17 cellular contexts compared by ENCODE assay signal in the genomic region with DNA sequence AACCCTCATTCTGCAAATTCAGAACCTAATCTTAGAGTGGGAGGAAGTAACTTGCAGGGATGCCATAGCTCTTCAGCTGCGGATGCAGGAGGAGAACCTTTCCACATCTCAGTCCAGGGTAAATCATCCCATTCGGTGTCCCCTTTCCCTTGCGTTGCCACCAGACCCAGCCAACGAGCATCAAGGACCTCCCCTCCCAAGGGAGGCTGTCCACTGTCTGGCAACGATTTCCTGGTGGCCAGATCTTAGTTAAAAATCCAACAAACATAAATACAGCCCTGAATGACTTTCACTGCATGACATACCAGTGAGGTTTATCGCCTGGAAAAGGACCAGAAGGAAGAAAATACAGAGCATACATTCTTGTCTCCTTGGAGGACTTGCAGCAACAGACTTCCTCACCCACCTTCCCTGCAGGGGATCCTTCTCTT.
DNase-seq lines count a peak whose midpoint lies in the region; ATAC-seq and TF ChIP-seq lines count a peak whose summit lies in the region.
"Had no signal": no experiment of that assay in that cellular context is flagged by ENCODE, and none has a peak within 500 bp of the region (broad histone marks: within the 10 kb centered on the region; RNA-seq: fewer than 3 reads in every experiment).

No MANE protein-coding gene starts in this region.

- no peak for ATAC-seq in sciatic nerve
- no peak for ATAC-seq in activated T-cell treated with anti-CD3 and anti-CD28 coated beads, Interleukin-2, amount 50 U/mL, for 4 hours
- ATAC-seq: stimulated activated naive B cell treated with anti-CD40 and anti-IgM and Interleukin-4, amounts not matched to agents 10 μg/mL and 1 μg/mL and 100 μg/mL, for 72 hours had no signal

- intact Hi-C loops in sciatic nerve (cut with DNase I): no loop called here

- no peaks in the 10 kb centered on the region for H3K9me3 Mint-ChIP-seq in activated T-cell treated with anti-CD3 and anti-CD28 coated beads, Interleukin-2, amount 50 U/mL, for 4 hours
- H3K9me3 Mint-ChIP-seq: neural crest cell; stimulated activated naive B cell treated with anti-CD40 and anti-IgM and Interleukin-4, amounts not matched to agents 10 μg/mL and 1 μg/mL and 100 μg/mL, for 72 hours had no signal

- no peaks in the 10 kb centered on the region for H3K27me3 Mint-ChIP-seq in activated T-cell treated with anti-CD3 and anti-CD28 coated beads, Interleukin-2, amount 50 U/mL, for 4 hours (ENCODE audit: low read depth)
- H3K27me3 Mint-ChIP-seq: stimulated activated naive B cell treated with anti-CD40 and anti-IgM and Interleukin-4, amounts not matched to agents 10 μg/mL and 1 μg/mL and 100 μg/mL, for 72 hours had no signal

- no peaks in the 10 kb centered on the region for H3K4me1 Mint-ChIP-seq in activated T-cell treated with anti-CD3 and anti-CD28 coated beads, Interleukin-2, amount 50 U/mL, for 4 hours (ENCODE audit: low read depth)
- H3K4me1 Mint-ChIP-seq: stimulated activated naive B cell treated with anti-CD40 and anti-IgM and Interleukin-4, amounts not matched to agents 10 μg/mL and 1 μg/mL and 100 μg/mL, for 72 hours had no signal

- H3K4me3 ChIP-seq in foreskin fibroblast (ENCODE audit: low read depth in 1 of 2, low read length in 2 of 2): no peak overlapping the region
- H3K4me3 ChIP-seq: lung, skin epidermis, uterus had no signal

- no peak overlapping the region for H3K4me3 Mint-ChIP-seq in activated T-cell treated with anti-CD3 and anti-CD28 coated beads, Interleukin-2, amount 50 U/mL, for 4 hours
- H3K4me3 Mint-ChIP-seq: neural crest cell; stimulated activated naive B cell treated with anti-CD40 and anti-IgM and Interleukin-4, amounts not matched to agents 10 μg/mL and 1 μg/mL and 100 μg/mL, for 72 hours had no signal

- DNase-seq in AG20443 (ENCODE audit: low spot score) (peak; percentile 68), NCI-H69 (lab: John Stamatoyannopoulos, UW) (peak; percentile 49), foreskin fibroblast (peak; percentile 27 to 52), sciatic nerve (ENCODE audit: low spot score) (peak; percentile 33), NCI-H2029 (lab: John Stamatoyannopoulos, UW) (no peak), AML-193 (lab: John Stamatoyannopoulos, UW) (no peak), activated T-cell treated with anti-CD3 and anti-CD28 coated beads for 4 hours (no peak)
- no peak for DNase-seq in activated T-cell treated with anti-CD3 and anti-CD28 coated beads, Interleukin-2, amount 50 U/mL, for 4 hours
- DNase-seq: activated naive CD4-positive, alpha-beta T cell; NCI-H1048; NCI-H2171 treated with DMSO at 0.1 percent for 48 hours; stimulated activated naive B cell treated with anti-CD40 and anti-IgM and Interleukin-4, amounts not matched to agents 10 μg/mL and 1 μg/mL and 100 μg/mL, for 72 hours; T-helper 1 cell; uterus had no signal

- no peaks in the 10 kb centered on the region for H3K36me3 Mint-ChIP-seq in activated T-cell treated with anti-CD3 and anti-CD28 coated beads, Interleukin-2, amount 50 U/mL, for 4 hours (ENCODE audit: insufficient read depth)

- TF ChIP-seq CTCF in foreskin fibroblast (IDR thresholded peaks at IDR 0.05; ENCODE audit: low read depth, low read length): no peak

Comparison
In these comparisons a context has a peak if more than half of its experiments do, and no peak if none do; other contexts are left out.
1. DNase-seq: peak in AG20443 (single experiment), NCI-H69 (single experiment), foreskin fibroblast (2 of 2) and sciatic nerve (single experiment); none in NCI-H2029 (single experiment), activated T-cell treated with anti-CD3 and anti-CD28 coated beads, Interleukin-2, amount 50 U/mL, for 4 hours (single experiment), AML-193 (0 of 2) and activated T-cell treated with anti-CD3 and anti-CD28 coated beads for 4 hours (single experiment).